8 cellular contexts compared by ENCODE assay signal in genomic region chr15:64825081-64825430, GRCh38. TPM values are rescaled to one million over a fixed set of nuclear protein-coding genes. Genes with fewer than 3 reads are reported as not detected.
A peak's percentile ranks its signal among the peaks of the same experiment; 100 is the strongest.
DNase-seq lines count a peak whose midpoint lies in the region; ATAC-seq and TF ChIP-seq lines count a peak whose summit lies in the region.

No MANE protein-coding gene starts in this region.

- H3K4me3 ChIP-seq in iPS-20b (ENCODE audit: low read length) = peak overlapping the region; percentile 87
- peak overlapping the region; percentile 77 to 86 for H3K4me3 ChIP-seq in stomach smooth muscle (ENCODE audit: low read length in 2 of 2)

- H3K9ac ChIP-seq in iPS-20b (ENCODE audit: low read depth, low read length) (peak overlapping the region; percentile 92), stomach smooth muscle (ENCODE audit: low read length in 2 of 2) (peak overlapping the region; percentile 29 to 46)

- peak overlapping the region; percentile 92 for H3K27ac Mint-ChIP-seq in activated CD8-positive, alpha-beta T cell treated with anti-CD3 and anti-CD28 coated beads, Interleukin-2, amount 10 ng/mL, durations not matched to agents 7 days and 5 days

- H3K27me3 ChIP-seq in iPS-20b (ENCODE audit: insufficient read depth, low read length) = peaks cover 5% of the 10 kb centered on the region; the same call in 1 of the 2 replicates
- H3K27me3 ChIP-seq in stomach smooth muscle (ENCODE audit: control insufficient read depth in 1 of 2, insufficient read depth in 2 of 2, low read length in 2 of 2) = no peaks in the 10 kb centered on the region

- H3K9me3 ChIP-seq in iPS-20b (ENCODE audit: insufficient read depth, low read depth, low read length) (no peaks in the 10 kb centered on the region), stomach smooth muscle (ENCODE audit: control insufficient read depth in 2 of 2, low read length in 2 of 2) (no peaks in the 10 kb centered on the region)

- no peaks in the 10 kb centered on the region for H3K27me3 Mint-ChIP-seq in activated CD8-positive, alpha-beta T cell treated with anti-CD3 and anti-CD28 coated beads, Interleukin-2, amount 10 ng/mL, durations not matched to agents 7 days and 5 days (ENCODE audit: low read depth)

- H3K4me1 ChIP-seq in iPS-20b (ENCODE audit: insufficient read depth, low read length) = no peaks in the 10 kb centered on the region; the same call in 1 of the 2 replicates
- H3K4me1 ChIP-seq in stomach smooth muscle (ENCODE audit: control insufficient read depth, insufficient read depth, low read length) = peaks cover 28% of the 10 kb centered on the region

- H3K36me3 ChIP-seq in iPS-20b (ENCODE audit: insufficient read depth, low read depth, low read length) = peaks cover 28% of the 10 kb centered on the region
- H3K36me3 ChIP-seq in stomach smooth muscle (ENCODE audit: control insufficient read depth in 2 of 2, insufficient read depth in 2 of 2, low read length in 2 of 2) = no peaks in the 10 kb centered on the region

- H3K27ac ChIP-seq in C4-2B (peak overlapping the region; percentile 80), iPS-20b (ENCODE audit: low read length) (peak overlapping the region; percentile 48), stomach smooth muscle (ENCODE audit: low read length) (peak overlapping the region; percentile 74), substantia nigra (ENCODE audit: low read depth, low read length, poor library complexity, severe bottlenecking) (no peak overlapping the region)

- peak overlapping the region; percentile 88 for H3K4me3 Mint-ChIP-seq in activated CD8-positive, alpha-beta T cell treated with anti-CD3 and anti-CD28 coated beads, Interleukin-2, amount 10 ng/mL, durations not matched to agents 7 days and 5 days

- DNase-seq in activated CD8-positive, alpha-beta T cell treated with anti-CD3 and anti-CD28 coated beads, Interleukin-2, amount 10 ng/mL, durations not matched to agents 7 days and 5 days = no peak
- no peak for DNase-seq in substantia nigra (lab: John Stamatoyannopoulos, UW)
- no peak for DNase-seq in KBM-7

- POLR2A ChIA-PET in activated CD8-positive, alpha-beta T cell treated with anti-CD3 and anti-CD28 coated beads, Interleukin-2, amount 10 ng/mL, durations not matched to agents 7 days and 5 days (lab: Charles Lee) = interaction anchor here (0.9 to 2.3 kb wide), 3 partner anchors 13 to 69 kb away, joined by 5 to 18 read pairs (median 16); no protein-coding TSS in a partner anchor

- H3K4me1 Mint-ChIP-seq in activated CD8-positive, alpha-beta T cell treated with anti-CD3 and anti-CD28 coated beads, Interleukin-2, amount 10 ng/mL, durations not matched to agents 7 days and 5 days (ENCODE audit: low read depth) = peaks cover 38% of the 10 kb centered on the region

- TF ChIP-seq CTCF in C4-2B (conservative IDR thresholded peaks at IDR 0.05) = no peak

- peaks cover 28% of the 10 kb centered on the region for H3K36me3 Mint-ChIP-seq in activated CD8-positive, alpha-beta T cell treated with anti-CD3 and anti-CD28 coated beads, Interleukin-2, amount 10 ng/mL, durations not matched to agents 7 days and 5 days (ENCODE audit: low read depth)

- CTCF ChIA-PET in activated CD8-positive, alpha-beta T cell treated with anti-CD3 and anti-CD28 coated beads, Interleukin-2, amount 10 ng/mL, durations not matched to agents 7 days and 5 days (lab: Charles Lee) = interaction anchor here (0.7 to 3.1 kb wide), 5 partner anchors 12 to 69 kb away, joined by 4 to 48 read pairs (median 8); partner anchors contain the start of gene PLEKHO2

- ATAC-seq in HG02571 (IDR thresholded peaks at IDR 0.05; ENCODE audit: unreplicated experiment) = peak; percentile 4
- ATAC-seq in activated CD8-positive, alpha-beta T cell treated with anti-CD3 and anti-CD28 coated beads, Interleukin-2, amount 10 ng/mL, durations not matched to agents 7 days and 5 days = peak; percentile 21
- no peak for ATAC-seq in HG03378 (IDR thresholded peaks at IDR 0.05; ENCODE audit: unreplicated experiment)

- H3K9me3 Mint-ChIP-seq in activated CD8-positive, alpha-beta T cell treated with anti-CD3 and anti-CD28 coated beads, Interleukin-2, amount 10 ng/mL, durations not matched to agents 7 days and 5 days (ENCODE audit: insufficient read depth) = no peaks in the 10 kb centered on the region

- in situ Hi-C loops in KBM-7 (cut with MboI; ENCODE audit: low pct_unique_long_range_greater_than_20kb, low sequenced_read_pairs) = no loop called here

RNA-seq across cellular contexts. Expression of gene PIF1, which starts 0.4 kb away (rescaled TPM):
- 10 to 100 TPM; 69.1 to 71.1 TPM for total RNA-seq in activated CD8-positive, alpha-beta T cell treated with anti-CD3 and anti-CD28 coated beads, Interleukin-2, amount 10 ng/mL, durations not matched to agents 7 days and 5 days

RNA-seq across cellular contexts. Expression of gene PLEKHO2, which starts 16.7 kb away (rescaled TPM):
- total RNA-seq in activated CD8-positive, alpha-beta T cell treated with anti-CD3 and anti-CD28 coated beads, Interleukin-2, amount 10 ng/mL, durations not matched to agents 7 days and 5 days = 10 to 100 TPM; 25.8 to 26.4 TPM

RNA-seq across cellular contexts. Expression of gene RBPMS2, which starts 49.7 kb away (rescaled TPM):
- total RNA-seq in activated CD8-positive, alpha-beta T cell treated with anti-CD3 and anti-CD28 coated beads, Interleukin-2, amount 10 ng/mL, durations not matched to agents 7 days and 5 days = not detected
